Comparison of ENCODE assay signal across 8 cellular contexts in genomic region chr3:184711366-184712247, GRCh38. TPM values are rescaled to one million over a fixed set of nuclear protein-coding genes. Genes with fewer than 3 reads are reported as not detected.
A peak's percentile ranks its signal among the peaks of the same experiment; 100 is the strongest.
DNase-seq lines count a peak whose midpoint lies in the region; ATAC-seq, FAIRE-seq and TF ChIP-seq lines count a peak whose summit lies in the region.

MAGEF1 (minus strand) TSS chr3:184712064; CDS start chr3:184711821, 243 bp downstream.

- H3K27me3 Mint-ChIP-seq in type B pancreatic cell = no peaks in the 10 kb centered on the region

- TF ChIP-seq POLR2A in GM12891 (IDR thresholded peaks at IDR 0.05; ENCODE audit: low read depth, low read length) (no peak; the same call in 1 of the 2 replicates), heart left ventricle (IDR thresholded peaks at IDR 0.05) (peak in 1 of 2 donors; percentile 86)

- ATAC-seq in HG02840 (IDR thresholded peaks at IDR 0.05; ENCODE audit: low FRiP score, unreplicated experiment) = peak; percentile 76
- ATAC-seq in heart left ventricle = peak; percentile 95 to 97 (median 95)

- peak within 1 kb of the TSS; percentile 94 for H3K9ac ChIP-seq in trophoblast cell (ENCODE audit: low read length)

- H3K79me2 ChIP-seq in trophoblast cell (ENCODE audit: control insufficient read depth, insufficient read depth, low read length, poor library complexity) = peaks cover 11% of the 10 kb centered on the region

- peak; percentile 92 for FAIRE-seq in GM12891 (lab: Jason Lieb, UNC)

- H3K9me3 Mint-ChIP-seq in type B pancreatic cell = peaks cover 7% of the 10 kb centered on the region

- 0 to 1% (median 0%) methylated on average over 71 to 72 of the region's 72 CpGs for WGBS in adipose tissue, 3 donors
- 0 to 1% (median 1%) methylated on average over 42 to 72 of the region's 72 CpGs for WGBS in heart left ventricle, 4 donors
- no CpG with 5 or more reads among the region's 72 CpGs for WGBS in trophoblast cell (ENCODE audit: extremely low coverage, insufficient coverage, insufficient read length)

- H4K91ac ChIP-seq in trophoblast cell (ENCODE audit: low read depth, low read length) = peak within 1 kb of the TSS; percentile 97

- H3K9me3 ChIP-seq in heart left ventricle (no peaks in the 10 kb centered on the region), trophoblast cell (ENCODE audit: insufficient read depth, low read depth, low read length) (peaks cover 7% of the 10 kb centered on the region)

- H3K27me3 ChIP-seq in heart left ventricle (no peaks in the 10 kb centered on the region), trophoblast cell (ENCODE audit: insufficient read depth, low read length) (no peaks in the 10 kb centered on the region)

- peak within 1 kb of the TSS; percentile 99 for H4K8ac ChIP-seq in trophoblast cell (ENCODE audit: low read depth, low read length)

- peak within 1 kb of the TSS; percentile 91 for H2BK5ac ChIP-seq in trophoblast cell (ENCODE audit: low read depth, low read length, poor library complexity)

- H3K27ac Mint-ChIP-seq in type B pancreatic cell = peak within 1 kb of the TSS; percentile 88

- peak within 1 kb of the TSS; percentile 96 for H3K14ac ChIP-seq in trophoblast cell (ENCODE audit: low read length)

- peak within 1 kb of the TSS; percentile 90 for H3K4ac ChIP-seq in trophoblast cell (ENCODE audit: low read depth, low read length)

- no peak within 1 kb of the TSS for H3K23ac ChIP-seq in trophoblast cell (ENCODE audit: low read length)

- peaks cover 29% of the 10 kb centered on the region for H3K36me3 Mint-ChIP-seq in type B pancreatic cell

- H2BK12ac ChIP-seq in trophoblast cell (ENCODE audit: low read length) = peak within 1 kb of the TSS; percentile 12

- peak within 1 kb of the TSS; percentile 98 for H3K18ac ChIP-seq in trophoblast cell (ENCODE audit: low read length)

- peak within 1 kb of the TSS; percentile 91 for H2AK5ac ChIP-seq in trophoblast cell (ENCODE audit: low read length)

- H4K12ac ChIP-seq in trophoblast cell (ENCODE audit: low read depth, low read length) = peak within 1 kb of the TSS; percentile 100

- H3K36me3 ChIP-seq in heart left ventricle (peaks cover 0 to 6% (median 0%) of the 10 kb centered on the region in 9 donors), trophoblast cell (ENCODE audit: control insufficient read depth in 1 of 2, insufficient read depth in 2 of 2, low read length in 2 of 2) (peaks cover 3 to 4% of the 10 kb centered on the region in 2 experiments)

- H2BK120ac ChIP-seq in trophoblast cell (ENCODE audit: insufficient read depth, low read length, poor library complexity) = peak within 1 kb of the TSS; percentile 96

- H3K4me3 ChIP-seq in heart left ventricle = peak within 1 kb of the TSS; percentile 48 to 98 (median 90)
- H3K4me3 ChIP-seq in trophoblast cell (ENCODE audit: low read depth, low read length) = peak within 1 kb of the TSS; percentile 95

- DNase-seq in GM12891 (ENCODE audit: insufficient read length, low spot score) = peak; percentile 75
- peak; percentile 65 for DNase-seq in NCI-H1436 treated with DMSO at 0.1 percent for 48 hours (lab: John Stamatoyannopoulos, UW)
- peak; percentile 93 for DNase-seq in SW480 (ENCODE audit: low spot score)
- peak; percentile 86 to 92 (median 91) for DNase-seq in heart left ventricle
- peak; percentile 76 to 78 for DNase-seq in trophoblast cell
- peak; percentile 89 for DNase-seq in type B pancreatic cell (ENCODE audit: extremely low spot score, unreplicated experiment)

- peak within 1 kb of the TSS; percentile 7 for H3K27ac ChIP-seq in adipose tissue (ENCODE audit: low read depth, low read length)
- H3K27ac ChIP-seq in heart left ventricle = peak within 1 kb of the TSS; percentile 65 to 98 (median 94)
- peak within 1 kb of the TSS; percentile 94 for H3K27ac ChIP-seq in trophoblast cell (ENCODE audit: low read depth, low read length)

- H3K4me1 ChIP-seq in heart left ventricle = peaks cover 0 to 49% (median 30%) of the 10 kb centered on the region in 12 donors
- H3K4me1 ChIP-seq in trophoblast cell (ENCODE audit: control insufficient read depth in 1 of 2, insufficient read depth in 2 of 2, low read length in 2 of 2) = peaks cover 11 to 12% of the 10 kb centered on the region in 2 experiments

- peak within 1 kb of the TSS; percentile 93 for H3K4me3 Mint-ChIP-seq in type B pancreatic cell

- peak within 1 kb of the TSS; percentile 94 for H2AFZ ChIP-seq in trophoblast cell (ENCODE audit: insufficient read depth, low read length, poor library complexity)

- H3K79me1 ChIP-seq in trophoblast cell (ENCODE audit: low read length) = peaks cover 13% of the 10 kb centered on the region

- peaks cover 55% of the 10 kb centered on the region for H3K4me1 Mint-ChIP-seq in type B pancreatic cell (ENCODE audit: unreplicated experiment)

- intact Hi-C loops in heart left ventricle (cut with DNase I) = loop anchor here in 5 of 10 donors (1.0 to 5.0 kb wide), 5 partner anchors 66 to 150 kb away; partner anchors contain the start of gene EPHB3 (in 1 of the 5)

- TF ChIP-seq CTCF in heart left ventricle (IDR thresholded peaks at IDR 0.05) = peak in 2 of 12 donors; percentile 6 to 7
- TF ChIP-seq CTCF in type B pancreatic cell (conservative IDR thresholded peaks at IDR 0.05) = peak; percentile 16

- H3K4me2 ChIP-seq in trophoblast cell (ENCODE audit: low read length) = peak within 1 kb of the TSS; percentile 64

TF ChIP-seq in GM12891, 5 proteins besides CTCF, POLR2A, EP300 and RAD21:
- TF ChIP-seq POLR2AphosphoS5 (IDR thresholded peaks at IDR 0.05; ENCODE audit: low read depth, low read length) (no peak), TAF1 (IDR thresholded peaks at IDR 0.05; ENCODE audit: low read depth, low read length) (peak; percentile 68)

RNA-seq across cellular contexts. Expression of gene MAGEF1, which starts in this region (rescaled TPM):
- 22.3 TPM for polyA plus RNA-seq in GM12891 (2012; ENCODE audit: low read depth, missing spikeins)
- 10 to 100 TPM; 17.3 to 18.9 (median 18.1) TPM for polyA plus RNA-seq in adipose tissue
- 10 to 100 TPM; 27.1 to 36.4 (median 32.6) TPM for total RNA-seq in heart left ventricle
- polyA plus RNA-seq in heart left ventricle = 10 to 100 TPM; 24.7 to 31.6 TPM
- 28.9 and 31.1 TPM in 2 replicates for polyA plus RNA-seq in trophoblast cell (2013)
- total RNA-seq in type B pancreatic cell (ENCODE audit: low replicate concordance) = 69.2 and 75.2 TPM in 2 replicates

Comparison
In these comparisons a context has a peak if more than half of its experiments do, and no peak if none do; other contexts are left out.
1. Peak in every context shown above with its lines: DNase-seq, ATAC-seq, H3K4me3 ChIP-seq and H3K27ac ChIP-seq.
2. H3K27ac ChIP-seq: peak in every context shown above with its lines; median percentile 94 in heart left ventricle; 94 in trophoblast cell; 7 in adipose tissue.